Comparison of ENCODE assay signal across 26 cellular contexts in genomic region chr9:2833096-2833495, GRCh38.
"Had no signal": no experiment of that assay in that cellular context is flagged by ENCODE, and none has a peak within 500 bp of the region (broad histone marks: within the 10 kb centered on the region; RNA-seq: fewer than 3 reads in every experiment).

No MANE protein-coding gene starts in this region.

- H3K4me3 Mint-ChIP-seq: activated CD4-positive, alpha-beta memory T cell treated with anti-CD3 and anti-CD28 coated beads for 36 hours; activated CD4-positive, alpha-beta T cell treated with anti-CD3 and anti-CD28 coated beads, Interleukin-2, amount 10 ng/mL, durations not matched to agents 24 days and 14 days; activated naive CD4-positive, alpha-beta T cell treated with anti-CD3 and anti-CD28 coated beads, Interleukin-2, amount 50 U/mL, for 24 hours; activated naive CD8-positive, alpha-beta T cell treated with anti-CD3 and anti-CD28 coated beads, Interleukin-2, amount 50 U/mL, for 24 hours; activated T-helper 17 cell treated with anti-CD3 and anti-CD28 coated beads, Interleukin-2, amount 50 U/mL, for 72 hours; natural killer cell treated with Interleukin-12 subunit alpha and Interleukin-12 subunit beta and Interleukin-15 and Interleukin-18, amount 100 ng/mL, for 72 hours; T-helper 2 cell treated with Interferon-gamma antibody and Interleukin-4, amounts not matched to agents 5 μg/mL and 100 μg/mL, for 36 hours had no signal

- DNase-seq: activated CD4-positive, alpha-beta memory T cell treated with anti-CD3 and anti-CD28 coated beads for 36 hours; activated CD4-positive, alpha-beta T cell treated with anti-CD3 and anti-CD28 coated beads, Interleukin-2, amount 10 ng/mL, durations not matched to agents 24 days and 14 days; activated CD4-positive, CD25-positive, alpha-beta regulatory T cell treated with anti-CD3 and anti-CD28 coated beads, Interleukin-2, amount 50 U/mL, for 72 hours; activated CD8-positive, alpha-beta memory T cell treated with anti-CD3 and anti-CD28 coated beads, Interleukin-2, amount 50 U/mL, for 4 hours; activated naive CD8-positive, alpha-beta T cell treated with anti-CD3 and anti-CD28 coated beads, Interleukin-2, amount 50 U/mL, for 24 hours; activated T-cell treated with anti-CD3 and anti-CD28 coated beads, Interleukin-2, amount 50 U/mL, for 1 hour; amygdala; caudate nucleus; foreskin keratinocyte; heart right ventricle; left lung; lower lobe of right lung; mesendoderm; right lobe of liver; stimulated activated CD4-positive, alpha-beta T cell treated with anti-CD3 and anti-CD28 coated beads, Interleukin-2, amount 100 ng/mL, for 48 hours; stimulated activated naive CD8-positive, alpha-beta T cell treated with anti-CD3 and anti-CD28 coated beads, Interleukin-15, Interleukin-2, amounts not matched to agents 100 U/mL and 50 U/mL, for 24 hours; testis; transverse colon; WERI-Rb-1 had no signal

- ATAC-seq: activated naive CD8-positive, alpha-beta T cell treated with anti-CD3 and anti-CD28 coated beads, Interleukin-2, amount 50 U/mL, for 24 hours; activated T-helper 17 cell treated with anti-CD3 and anti-CD28 coated beads, Interleukin-2, amount 50 U/mL, for 72 hours; foreskin keratinocyte; heart right ventricle; left lung; lower lobe of right lung; natural killer cell treated with Interleukin-12 subunit alpha and Interleukin-12 subunit beta and Interleukin-15 and Interleukin-18, amount 100 ng/mL, for 72 hours; right lobe of liver; stimulated activated naive CD8-positive, alpha-beta T cell treated with anti-CD3 and anti-CD28 coated beads, Interleukin-15, Interleukin-2, amounts not matched to agents 100 U/mL and 50 U/mL, for 24 hours had no signal

- H3K27me3 Mint-ChIP-seq: activated CD4-positive, alpha-beta memory T cell treated with anti-CD3 and anti-CD28 coated beads for 36 hours; activated CD4-positive, alpha-beta T cell treated with anti-CD3 and anti-CD28 coated beads, Interleukin-2, amount 10 ng/mL, durations not matched to agents 24 days and 14 days; activated naive CD4-positive, alpha-beta T cell treated with anti-CD3 and anti-CD28 coated beads, Interleukin-2, amount 50 U/mL, for 24 hours; activated naive CD8-positive, alpha-beta T cell treated with anti-CD3 and anti-CD28 coated beads, Interleukin-2, amount 50 U/mL, for 24 hours; activated T-helper 17 cell treated with anti-CD3 and anti-CD28 coated beads, Interleukin-2, amount 50 U/mL, for 72 hours; natural killer cell treated with Interleukin-12 subunit alpha and Interleukin-12 subunit beta and Interleukin-15 and Interleukin-18, amount 100 ng/mL, for 72 hours; progenitor cell of endocrine pancreas had no signal

- H3K27ac Mint-ChIP-seq: activated CD4-positive, alpha-beta memory T cell treated with anti-CD3 and anti-CD28 coated beads for 36 hours; activated CD4-positive, alpha-beta T cell treated with anti-CD3 and anti-CD28 coated beads, Interleukin-2, amount 10 ng/mL, durations not matched to agents 24 days and 14 days; activated naive CD4-positive, alpha-beta T cell treated with anti-CD3 and anti-CD28 coated beads, Interleukin-2, amount 50 U/mL, for 24 hours; activated naive CD8-positive, alpha-beta T cell treated with anti-CD3 and anti-CD28 coated beads, Interleukin-2, amount 50 U/mL, for 24 hours; activated T-helper 17 cell treated with anti-CD3 and anti-CD28 coated beads, Interleukin-2, amount 50 U/mL, for 72 hours; natural killer cell treated with Interleukin-12 subunit alpha and Interleukin-12 subunit beta and Interleukin-15 and Interleukin-18, amount 100 ng/mL, for 72 hours; progenitor cell of endocrine pancreas; T-helper 2 cell treated with Interferon-gamma antibody and Interleukin-4, amounts not matched to agents 5 μg/mL and 100 μg/mL, for 36 hours had no signal

- H3K4me3 ChIP-seq: heart right ventricle, left lung, lower lobe of right lung, right lobe of liver, testis, transverse colon had no signal

- H3K4me1 Mint-ChIP-seq: activated T-helper 17 cell treated with anti-CD3 and anti-CD28 coated beads, Interleukin-2, amount 50 U/mL, for 72 hours had no signal

- FAIRE-seq: endothelial cell of umbilical vein, TTC549 had no signal

- H3K9me3 Mint-ChIP-seq: activated CD4-positive, alpha-beta memory T cell treated with anti-CD3 and anti-CD28 coated beads for 36 hours; activated CD4-positive, alpha-beta T cell treated with anti-CD3 and anti-CD28 coated beads, Interleukin-2, amount 10 ng/mL, durations not matched to agents 24 days and 14 days; activated naive CD4-positive, alpha-beta T cell treated with anti-CD3 and anti-CD28 coated beads, Interleukin-2, amount 50 U/mL, for 24 hours; activated naive CD8-positive, alpha-beta T cell treated with anti-CD3 and anti-CD28 coated beads, Interleukin-2, amount 50 U/mL, for 24 hours; activated T-helper 17 cell treated with anti-CD3 and anti-CD28 coated beads, Interleukin-2, amount 50 U/mL, for 72 hours; natural killer cell treated with Interleukin-12 subunit alpha and Interleukin-12 subunit beta and Interleukin-15 and Interleukin-18, amount 100 ng/mL, for 72 hours; T-helper 2 cell treated with Interferon-gamma antibody and Interleukin-4, amounts not matched to agents 5 μg/mL and 100 μg/mL, for 36 hours had no signal
